Comparison of ENCODE assay signal across 38 cellular contexts in the genomic region with DNA sequence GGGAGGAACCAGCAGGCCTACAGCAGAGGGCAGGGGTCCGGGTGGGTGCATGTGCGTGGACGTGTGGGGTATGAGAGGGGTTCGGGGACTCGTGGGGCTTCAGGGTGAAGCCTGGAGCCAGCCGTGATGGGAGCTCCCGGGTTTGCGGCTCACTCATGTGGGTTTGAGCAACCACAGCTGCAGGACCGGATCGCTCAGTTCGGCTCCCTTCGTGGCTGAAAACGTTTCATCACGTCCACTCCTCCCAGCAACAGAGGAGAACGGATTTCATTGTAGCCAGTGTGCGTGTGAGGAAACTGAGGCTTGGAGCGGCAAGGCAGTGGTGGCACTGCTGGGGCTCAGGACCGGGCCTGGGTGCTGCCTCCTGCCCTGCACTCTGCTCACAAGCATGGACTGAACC. TPM values are rescaled to one million over a fixed set of nuclear protein-coding genes. Genes with fewer than 3 reads are reported as not detected.
"Had no signal": no experiment of that assay in that cellular context is flagged by ENCODE, and none has a peak within 500 bp of the region (broad histone marks: within the 10 kb centered on the region; RNA-seq: fewer than 3 reads in every experiment).

No MANE protein-coding gene starts in this region.

- H3K27ac Mint-ChIP-seq: activated naive CD4-positive, alpha-beta T cell treated with anti-CD3 and anti-CD28 coated beads for 36 hours; activated naive CD4-positive, alpha-beta T cell treated with anti-CD3 and anti-CD28 coated beads, Interleukin-2, amount 10 ng/mL, durations not matched to agents 7 days and 5 days; activated naive CD4-positive, alpha-beta T cell treated with anti-CD3 and anti-CD28 coated beads, Interleukin-2, amount 50 U/mL, for 24 hours; activated naive CD4-positive, alpha-beta T cell treated with anti-CD3 and anti-CD28 coated beads, Interleukin-2, amount 50 U/mL, for 72 hours; activated naive CD8-positive, alpha-beta T cell; activated naive CD8-positive, alpha-beta T cell treated with anti-CD3 and anti-CD28 coated beads for 36 hours; activated naive CD8-positive, alpha-beta T cell treated with anti-CD3 and anti-CD28 coated beads, Interleukin-2, amount 10 ng/mL, durations not matched to agents 7 days and 5 days; activated naive CD8-positive, alpha-beta T cell treated with anti-CD3 and anti-CD28 coated beads, Interleukin-2, amount 50 U/mL, for 24 hours; activated T-cell treated with anti-CD3 and anti-CD28 coated beads, Interleukin-2, amount 50 U/mL, for 24 hours; activated T-cell treated with anti-CD3 and anti-CD28 coated beads, Interleukin-2, amount 50 U/mL, for 72 hours; activated T-helper 1 cell treated with anti-CD3 and anti-CD28 coated beads, Interleukin-12 subunit alpha, Interleukin-12 subunit beta, Interleukin-2, Interleukin-4 antibody, amounts not matched to agents 30 ng/mL and 10 ng/mL and 1 ng/mL, durations not matched to agents 14 hours and 24 hours and 36 hours; activated T-helper 17 cell treated with anti-CD3 and anti-CD28 coated beads, Interleukin-2, amount 50 U/mL, for 72 hours; activated T-helper 2 cell treated with anti-CD3 and anti-CD28 coated beads, Interferon-gamma antibody, Interleukin-2, Interleukin-4, amounts not matched to agents 10 μg/mL and 5 μg/mL and 100 μg/mL, durations not matched to agents 14 hours and 24 hours and 36 hours; brain had no signal

- H3K9me3 Mint-ChIP-seq: activated naive CD4-positive, alpha-beta T cell treated with anti-CD3 and anti-CD28 coated beads for 36 hours; activated naive CD4-positive, alpha-beta T cell treated with anti-CD3 and anti-CD28 coated beads, Interleukin-2, amount 50 U/mL, for 24 hours; activated naive CD4-positive, alpha-beta T cell treated with anti-CD3 and anti-CD28 coated beads, Interleukin-2, amount 50 U/mL, for 72 hours; activated naive CD8-positive, alpha-beta T cell treated with anti-CD3 and anti-CD28 coated beads for 36 hours; activated naive CD8-positive, alpha-beta T cell treated with anti-CD3 and anti-CD28 coated beads, Interleukin-2, amount 10 ng/mL, durations not matched to agents 7 days and 5 days; activated naive CD8-positive, alpha-beta T cell treated with anti-CD3 and anti-CD28 coated beads, Interleukin-2, amount 50 U/mL, for 24 hours; activated T-cell treated with anti-CD3 and anti-CD28 coated beads, Interleukin-2, amount 50 U/mL, for 24 hours; activated T-cell treated with anti-CD3 and anti-CD28 coated beads, Interleukin-2, amount 50 U/mL, for 4 hours; activated T-helper 1 cell treated with anti-CD3 and anti-CD28 coated beads, Interleukin-12 subunit alpha, Interleukin-12 subunit beta, Interleukin-2, Interleukin-4 antibody, amounts not matched to agents 30 ng/mL and 10 ng/mL and 1 ng/mL, durations not matched to agents 14 hours and 24 hours and 36 hours; activated T-helper 17 cell treated with anti-CD3 and anti-CD28 coated beads, Interleukin-2, amount 50 U/mL, for 72 hours; activated T-helper 2 cell treated with anti-CD3 and anti-CD28 coated beads, Interferon-gamma antibody, Interleukin-2, Interleukin-4, amounts not matched to agents 10 μg/mL and 5 μg/mL and 100 μg/mL, durations not matched to agents 14 hours and 24 hours and 36 hours; central memory CD8-positive, alpha-beta T cell had no signal

- H3K27ac ChIP-seq: adrenal gland, ascending aorta, body of pancreas, brain microvascular endothelial cell, breast epithelium, cardiac muscle cell had no signal

- ATAC-seq: activated naive CD4-positive, alpha-beta T cell treated with anti-CD3 and anti-CD28 coated beads, Interleukin-2, amount 50 U/mL, for 72 hours; activated naive CD8-positive, alpha-beta T cell treated with anti-CD3 and anti-CD28 coated beads, Interleukin-2, amount 50 U/mL, for 24 hours; activated T-cell treated with anti-CD3 and anti-CD28 coated beads, Interleukin-2, amount 50 U/mL, for 4 hours; activated T-cell treated with anti-CD3 and anti-CD28 coated beads, Interleukin-2, amount 50 U/mL, for 72 hours; activated T-helper 17 cell treated with anti-CD3 and anti-CD28 coated beads, Interleukin-2, amount 50 U/mL, for 72 hours; body of pancreas had no signal

- H3K27me3 Mint-ChIP-seq: activated naive CD4-positive, alpha-beta T cell treated with anti-CD3 and anti-CD28 coated beads, Interleukin-2, amount 10 ng/mL, durations not matched to agents 7 days and 5 days; activated naive CD4-positive, alpha-beta T cell treated with anti-CD3 and anti-CD28 coated beads, Interleukin-2, amount 50 U/mL, for 24 hours; activated naive CD8-positive, alpha-beta T cell; activated naive CD8-positive, alpha-beta T cell treated with anti-CD3 and anti-CD28 coated beads for 36 hours; activated naive CD8-positive, alpha-beta T cell treated with anti-CD3 and anti-CD28 coated beads, Interleukin-2, amount 10 ng/mL, durations not matched to agents 7 days and 5 days; activated naive CD8-positive, alpha-beta T cell treated with anti-CD3 and anti-CD28 coated beads, Interleukin-2, amount 50 U/mL, for 24 hours; activated T-helper 17 cell treated with anti-CD3 and anti-CD28 coated beads, Interleukin-2, amount 50 U/mL, for 72 hours; central memory CD8-positive, alpha-beta T cell had no signal

- H3K4me1 Mint-ChIP-seq: activated naive CD4-positive, alpha-beta T cell treated with anti-CD3 and anti-CD28 coated beads, Interleukin-2, amount 10 ng/mL, durations not matched to agents 7 days and 5 days; activated naive CD4-positive, alpha-beta T cell treated with anti-CD3 and anti-CD28 coated beads, Interleukin-2, amount 50 U/mL, for 24 hours; activated naive CD8-positive, alpha-beta T cell treated with anti-CD3 and anti-CD28 coated beads, Interleukin-2, amount 10 ng/mL, durations not matched to agents 7 days and 5 days; activated naive CD8-positive, alpha-beta T cell treated with anti-CD3 and anti-CD28 coated beads, Interleukin-2, amount 50 U/mL, for 24 hours; activated T-helper 17 cell treated with anti-CD3 and anti-CD28 coated beads, Interleukin-2, amount 50 U/mL, for 72 hours; central memory CD8-positive, alpha-beta T cell had no signal

- H3K4me3 Mint-ChIP-seq: activated naive CD4-positive, alpha-beta T cell treated with anti-CD3 and anti-CD28 coated beads for 36 hours; activated naive CD4-positive, alpha-beta T cell treated with anti-CD3 and anti-CD28 coated beads, Interleukin-2, amount 10 ng/mL, durations not matched to agents 7 days and 5 days; activated naive CD4-positive, alpha-beta T cell treated with anti-CD3 and anti-CD28 coated beads, Interleukin-2, amount 50 U/mL, for 24 hours; activated naive CD8-positive, alpha-beta T cell; activated naive CD8-positive, alpha-beta T cell treated with anti-CD3 and anti-CD28 coated beads for 36 hours; activated naive CD8-positive, alpha-beta T cell treated with anti-CD3 and anti-CD28 coated beads, Interleukin-2, amount 10 ng/mL, durations not matched to agents 7 days and 5 days; activated naive CD8-positive, alpha-beta T cell treated with anti-CD3 and anti-CD28 coated beads, Interleukin-2, amount 50 U/mL, for 24 hours; activated T-cell treated with anti-CD3 and anti-CD28 coated beads, Interleukin-2, amount 50 U/mL, for 24 hours; activated T-cell treated with anti-CD3 and anti-CD28 coated beads, Interleukin-2, amount 50 U/mL, for 4 hours; activated T-cell treated with anti-CD3 and anti-CD28 coated beads, Interleukin-2, amount 50 U/mL, for 72 hours; activated T-helper 1 cell treated with anti-CD3 and anti-CD28 coated beads, Interleukin-12 subunit alpha, Interleukin-12 subunit beta, Interleukin-2, Interleukin-4 antibody, amounts not matched to agents 30 ng/mL and 10 ng/mL and 1 ng/mL, durations not matched to agents 14 hours and 24 hours and 36 hours; activated T-helper 17 cell treated with anti-CD3 and anti-CD28 coated beads, Interleukin-2, amount 50 U/mL, for 72 hours; brain; central memory CD8-positive, alpha-beta T cell had no signal

- DNase-seq: activated effector memory CD4-positive, alpha-beta T cell treated with anti-CD3 and anti-CD28 coated beads, Interleukin-2, amount 50 U/mL, for 16 hours; activated effector memory CD4-positive, alpha-beta T cell treated with Interleukin-2 at 50 U/mL for 16 hours; activated gamma-delta T cell; activated gamma-delta T cell treated with Interleukin-2 at 50 U/mL for 16 hours; activated naive CD4-positive, alpha-beta T cell; activated naive CD4-positive, alpha-beta T cell treated with anti-CD3 and anti-CD28 coated beads for 36 hours; activated naive CD4-positive, alpha-beta T cell treated with anti-CD3 and anti-CD28 coated beads, Interleukin-2, amount 10 ng/mL, durations not matched to agents 7 days and 5 days; activated naive CD4-positive, alpha-beta T cell treated with anti-CD3 and anti-CD28 coated beads, Interleukin-2, amount 50 U/mL, for 16 hours; activated naive CD4-positive, alpha-beta T cell treated with Interleukin-2 at 50 U/mL for 16 hours; activated naive CD8-positive, alpha-beta T cell treated with anti-CD3 and anti-CD28 coated beads for 36 hours; activated naive CD8-positive, alpha-beta T cell treated with anti-CD3 and anti-CD28 coated beads, Interleukin-2, amount 10 ng/mL, durations not matched to agents 7 days and 5 days; activated naive CD8-positive, alpha-beta T cell treated with anti-CD3 and anti-CD28 coated beads, Interleukin-2, amount 50 U/mL, for 24 hours; activated T-cell treated with anti-CD3 and anti-CD28 coated beads, Interleukin-2, amount 50 U/mL, for 24 hours; activated T-cell treated with anti-CD3 and anti-CD28 coated beads, Interleukin-2, amount 50 U/mL, for 4 hours; activated T-cell treated with anti-CD3 and anti-CD28 coated beads, Interleukin-2, amount 50 U/mL, for 48 hours; activated T-cell treated with anti-CD3 and anti-CD28 coated beads, Interleukin-2, amount 50 U/mL, for 72 hours; adrenal gland; amniotic stem cell; amygdala; anterior cingulate cortex; aorta; body of pancreas; brain microvascular endothelial cell; caudate nucleus; central memory CD4-positive, alpha-beta T cell; cerebellar nuclear complex had no signal

- H3K36me3 Mint-ChIP-seq: activated naive CD4-positive, alpha-beta T cell treated with anti-CD3 and anti-CD28 coated beads, Interleukin-2, amount 10 ng/mL, durations not matched to agents 7 days and 5 days; activated naive CD4-positive, alpha-beta T cell treated with anti-CD3 and anti-CD28 coated beads, Interleukin-2, amount 50 U/mL, for 24 hours; activated naive CD4-positive, alpha-beta T cell treated with anti-CD3 and anti-CD28 coated beads, Interleukin-2, amount 50 U/mL, for 72 hours; activated naive CD8-positive, alpha-beta T cell; activated naive CD8-positive, alpha-beta T cell treated with anti-CD3 and anti-CD28 coated beads for 36 hours; activated naive CD8-positive, alpha-beta T cell treated with anti-CD3 and anti-CD28 coated beads, Interleukin-2, amount 10 ng/mL, durations not matched to agents 7 days and 5 days; brain had no signal

RNA-seq across cellular contexts. Expression of a gene that starts 10.6 kb away (rescaled TPM):
- total RNA-seq: activated naive CD4-positive, alpha-beta T cell treated with anti-CD3 and anti-CD28 coated beads for 36 hours; activated naive CD4-positive, alpha-beta T cell treated with anti-CD3 and anti-CD28 coated beads, Interleukin-2, amount 50 U/mL, for 72 hours; activated naive CD8-positive, alpha-beta T cell treated with anti-CD3 and anti-CD28 coated beads for 36 hours; activated naive CD8-positive, alpha-beta T cell treated with anti-CD3 and anti-CD28 coated beads, Interleukin-2, amount 10 ng/mL, durations not matched to agents 7 days and 5 days; activated T-cell treated with anti-CD3 and anti-CD28 coated beads, Interleukin-2, amount 50 U/mL, for 72 hours; activated T-helper 1 cell treated with anti-CD3 and anti-CD28 coated beads, Interleukin-12 subunit alpha, Interleukin-12 subunit beta, Interleukin-2, Interleukin-4 antibody, amounts not matched to agents 30 ng/mL and 10 ng/mL and 1 ng/mL, durations not matched to agents 14 hours and 24 hours and 36 hours; activated T-helper 17 cell treated with anti-CD3 and anti-CD28 coated beads, Interleukin-2, amount 50 U/mL, for 72 hours; activated T-helper 2 cell treated with anti-CD3 and anti-CD28 coated beads, Interferon-gamma antibody, Interleukin-2, Interleukin-4, amounts not matched to agents 10 μg/mL and 5 μg/mL and 100 μg/mL, durations not matched to agents 14 hours and 24 hours and 36 hours had no signal

RNA-seq across cellular contexts. Expression of a gene that starts 12.1 kb away (rescaled TPM):
- total RNA-seq: activated naive CD4-positive, alpha-beta T cell treated with anti-CD3 and anti-CD28 coated beads for 36 hours; activated naive CD4-positive, alpha-beta T cell treated with anti-CD3 and anti-CD28 coated beads, Interleukin-2, amount 50 U/mL, for 72 hours; activated naive CD8-positive, alpha-beta T cell treated with anti-CD3 and anti-CD28 coated beads for 36 hours; activated naive CD8-positive, alpha-beta T cell treated with anti-CD3 and anti-CD28 coated beads, Interleukin-2, amount 10 ng/mL, durations not matched to agents 7 days and 5 days; activated T-cell treated with anti-CD3 and anti-CD28 coated beads, Interleukin-2, amount 50 U/mL, for 72 hours; activated T-helper 17 cell treated with anti-CD3 and anti-CD28 coated beads, Interleukin-2, amount 50 U/mL, for 72 hours; activated T-helper 2 cell treated with anti-CD3 and anti-CD28 coated beads, Interferon-gamma antibody, Interleukin-2, Interleukin-4, amounts not matched to agents 10 μg/mL and 5 μg/mL and 100 μg/mL, durations not matched to agents 14 hours and 24 hours and 36 hours; body of pancreas; breast epithelium; bronchial epithelial cell had no signal
